Comparison of ENCODE assay signal across 8 cellular contexts in genomic region chr6:146543940-146544661, GRCh38. TPM values are rescaled to one million over a fixed set of nuclear protein-coding genes. Genes with fewer than 3 reads are reported as not detected.
DNase-seq lines count a peak whose midpoint lies in the region; ATAC-seq, FAIRE-seq and TF ChIP-seq lines count a peak whose summit lies in the region.

No MANE protein-coding gene starts in this region.

- H3K27me3 Mint-ChIP-seq in H9 (ENCODE audit: low read depth): peaks cover 2% of the 10 kb centered on the region; the same call in 1 of the 2 replicates

- H3K27ac Mint-ChIP-seq in H9: peak overlapping the region in 2 of 3 experiments; percentile 78 to 90; a peak in 2 of 7 replicates

- no peaks in the 10 kb centered on the region for H4K20me1 ChIP-seq in H9 (ENCODE audit: control insufficient read depth, insufficient read depth, insufficient read length)
- no peaks in the 10 kb centered on the region for H4K20me1 ChIP-seq in OCI-LY7 (ENCODE audit: insufficient read depth, low read length)

- BruUV-seq in Panc1 (replicated peaks; lab: Mats Ljungman, UMichigan) (no TSS peak), OCI-LY7 (replicated peaks; lab: Mats Ljungman, UMichigan) (no TSS peak)

- FAIRE-seq in kidney (lab: Jason Lieb, UNC): no peak

- no peaks in the 10 kb centered on the region for H3K27me3 ChIP-seq in H9 (ENCODE audit: insufficient read depth, low read length)
- H3K27me3 ChIP-seq in Panc1 (ENCODE audit: control insufficient read depth, insufficient read depth, low read length): no peaks in the 10 kb centered on the region

- CTCF ChIA-PET in Panc1 (lab: Charles Lee): no interaction called here
- CTCF ChIA-PET in OCI-LY7 (lab: Charles Lee; ENCODE audit: unreplicated experiment): no interaction called here

- H4K5ac ChIP-seq in H9 (ENCODE audit: insufficient read length, low read depth, low read length): no peak overlapping the region

- WGBS in H9 (ENCODE audit: extremely low coverage, insufficient read length, low lambda C conversion rate): no CpG with 5 or more reads among the region's 34 CpGs

- H3K23me2 ChIP-seq in H9 (ENCODE audit: insufficient read length, low read depth, low read length, poor library complexity, severe bottlenecking): peaks cover 8% of the 10 kb centered on the region

- H3K18ac ChIP-seq in H9 (ENCODE audit: insufficient read length, low read depth, low read length): peak overlapping the region; percentile 94

- peak; percentile 76 for DNase-seq in Caki2 (ENCODE audit: low read depth)
- peak; percentile 54 for DNase-seq in H9
- DNase-seq in Panc1 (ENCODE audit: low read depth, low spot score): no peak
- DNase-seq in cerebellar cortex (ENCODE audit: low spot score): peak; percentile 39
- peak; percentile 87 for DNase-seq in kidney
- DNase-seq in OCI-LY7 (ENCODE audit: low spot score): no peak
- DNase-seq in OCI-M2 (lab: John Stamatoyannopoulos, UW; ENCODE audit: unreplicated experiment): no peak

- H3K4me1 ChIP-seq in H9 (ENCODE audit: insufficient read depth, low read length) (peaks cover 3% of the 10 kb centered on the region; the same call in 1 of the 2 replicates), Panc1 (ENCODE audit: control insufficient read depth, insufficient read depth, low read length) (peaks cover 14% of the 10 kb centered on the region), kidney (ENCODE audit: control insufficient read depth in 1 of 2, insufficient read depth in 1 of 2, low read depth in 1 of 2, low read length in 2 of 2) (peaks cover 6 to 7% of the 10 kb centered on the region in 2 donors), OCI-LY7 (ENCODE audit: insufficient read depth, low read length, poor library complexity, severe bottlenecking) (no peaks in the 10 kb centered on the region)

- H2BK5ac ChIP-seq in H9 (ENCODE audit: insufficient read length, low read length): no peak overlapping the region

- in situ Hi-C loops in Caki2 (cut with HindIII; ENCODE audit: low pct_unique_long_range_greater_than_20kb, low sequenced_read_pairs): no loop called here
- in situ Hi-C loops in Panc1 (cut with HindIII; ENCODE audit: low pct_unique_long_range_greater_than_20kb, low sequenced_read_pairs): no loop called here

- H3K36me3 ChIP-seq in Panc1 (ENCODE audit: control insufficient read depth, insufficient read depth, low read length): no peaks in the 10 kb centered on the region
- peaks cover 0 to 7% of the 10 kb centered on the region in 2 donors for H3K36me3 ChIP-seq in kidney (ENCODE audit: control insufficient read depth in 1 of 2, insufficient read depth in 2 of 2, low read length in 2 of 2)
- no peaks in the 10 kb centered on the region for H3K36me3 ChIP-seq in OCI-LY7 (ENCODE audit: insufficient read depth, low read length)

- peak overlapping the region; percentile 96 for H3K14ac ChIP-seq in H9 (ENCODE audit: insufficient read depth, low read length)

- no peaks in the 10 kb centered on the region for H3K79me1 ChIP-seq in H9 (ENCODE audit: insufficient read depth, low read depth, low read length, poor library complexity, severe bottlenecking)

- no peak overlapping the region for H3K56ac ChIP-seq in H9 (ENCODE audit: insufficient read length, low read depth, low read length)

- H4K8ac ChIP-seq in H9 (replicated peaks; ENCODE audit: insufficient read length, low read depth, low read length): no peak overlapping the region

- H3K9me3 ChIP-seq in H9 (ENCODE audit: control insufficient read depth, low read depth, low read length) (no peaks in the 10 kb centered on the region), Panc1 (ENCODE audit: control insufficient read depth, insufficient read depth, low read depth, low read length) (no peaks in the 10 kb centered on the region), kidney (ENCODE audit: control insufficient read depth in 1 of 2, low read length in 2 of 2) (no peaks in the 10 kb centered on the region), OCI-LY7 (ENCODE audit: low read length) (no peaks in the 10 kb centered on the region)

- no peak overlapping the region for H3K4ac ChIP-seq in H9 (ENCODE audit: low read depth, low read length)

- no peak overlapping the region for H2BK12ac ChIP-seq in H9 (ENCODE audit: insufficient read length, low read depth, low read length)

- H3K9ac ChIP-seq in H9 (ENCODE audit: extremely low read depth, insufficient read length, low read length): peak overlapping the region; percentile 76
- peak overlapping the region; percentile 90 to 91 for H3K9ac ChIP-seq in kidney (ENCODE audit: low read length in 2 of 2)

- H3K4me3 Mint-ChIP-seq in H9: peak overlapping the region; percentile 92 to 93

- no peak overlapping the region for H2BK15ac ChIP-seq in H9 (ENCODE audit: low read depth, low read length)

- H3K4me3 ChIP-seq in Panc1 (ENCODE audit: low read depth in 2 of 2, low read length in 2 of 2): peak overlapping the region; percentile 89 to 95
- H3K4me3 ChIP-seq in kidney (ENCODE audit: low read length in 2 of 2): peak overlapping the region; percentile 80 to 91
- H3K4me3 ChIP-seq in skin epidermis: peak overlapping the region; percentile 48 to 65 (median 61)
- no peak overlapping the region for H3K4me3 ChIP-seq in OCI-LY7 (ENCODE audit: low read depth, low read length, poor library complexity, severe bottlenecking)

- POLR2A ChIA-PET in Panc1 (lab: Charles Lee): interaction anchor here (0.7 kb wide), 1 partner anchor 8 kb away, joined by 3 read pairs; no protein-coding TSS in a partner anchor
- POLR2A ChIA-PET in OCI-LY7 (lab: Charles Lee): no interaction called here

- intact Hi-C loops in Panc1 (cut with micrococcal nuclease; ENCODE audit: unreplicated experiment) (loop anchor here (1.0 kb wide), 1 partner anchor 156 kb away; no protein-coding TSS in a partner anchor), kidney (cut with DNase I) (no loop called here), OCI-LY7 (cut with micrococcal nuclease; ENCODE audit: unreplicated experiment) (no loop called here)

- H3K23ac ChIP-seq in H9 (ENCODE audit: insufficient read length, low read depth, low read length): no peak overlapping the region

- no peaks in the 10 kb centered on the region for H3K9me2 ChIP-seq in OCI-LY7 (ENCODE audit: insufficient read depth, low read length)

- H3K9me3 Mint-ChIP-seq in H9: no peaks in the 10 kb centered on the region

- peak; percentile 73 for ATAC-seq in Panc1

- H3T11ph ChIP-seq in H9 (ENCODE audit: low read length): no peak overlapping the region

- H3K4me1 Mint-ChIP-seq in H9: peaks cover 16 to 18% of the 10 kb centered on the region in 2 experiments

- TF ChIP-seq CTCF in H9 (conservative IDR thresholded peaks at IDR 0.05) (no peak), Panc1 (IDR thresholded peaks at IDR 0.05) (no peak), kidney (IDR thresholded peaks at IDR 0.05; ENCODE audit: borderline replicate concordance, extremely low read depth, insufficient read depth) (no peak), OCI-LY7 (conservative IDR thresholded peaks at IDR 0.05; ENCODE audit: low read length) (no peak)

- H3K27ac ChIP-seq in H9 (ENCODE audit: insufficient read length, low read depth, low read length) (no peak overlapping the region), Panc1 (ENCODE audit: low read length) (peak overlapping the region; percentile 92), kidney (ENCODE audit: low read depth in 2 of 2, low read length in 2 of 2) (peak overlapping the region; percentile 95 to 98), skin epidermis (peak overlapping the region; percentile 69 to 98 (median 89)), OCI-LY7 (ENCODE audit: low read depth, low read length, poor library complexity, severe bottlenecking) (no peak overlapping the region)

- no peak overlapping the region for H4K91ac ChIP-seq in H9 (ENCODE audit: insufficient read length, low read depth, low read length)

- no peaks in the 10 kb centered on the region for H3K36me3 Mint-ChIP-seq in H9 (ENCODE audit: insufficient read depth in 1 of 3, low read depth in 3 of 3)

- H3K79me2 ChIP-seq in H9 (ENCODE audit: insufficient read depth, low read length): peaks cover 1% of the 10 kb centered on the region; the same call in 1 of the 2 replicates
- no peaks in the 10 kb centered on the region for H3K79me2 ChIP-seq in OCI-LY7 (ENCODE audit: insufficient read depth, low read depth, low read length)

- no peak overlapping the region for H2AK5ac ChIP-seq in H9 (ENCODE audit: insufficient read length, low read length)

- H3K4me2 ChIP-seq in H9 (ENCODE audit: insufficient read depth, insufficient read length, low read length) (peak overlapping the region; percentile 72), OCI-LY7 (ENCODE audit: low read length) (no peak overlapping the region)

- H2BK20ac ChIP-seq in H9 (ENCODE audit: low read depth, low read length, poor library complexity, severe bottlenecking): no peak overlapping the region

- H2BK120ac ChIP-seq in H9 (ENCODE audit: low read depth, low read length, poor library complexity, severe bottlenecking): no peak overlapping the region

- H2AFZ ChIP-seq in H9 (ENCODE audit: low read length) (no peak overlapping the region), OCI-LY7 (ENCODE audit: low read length) (no peak overlapping the region)

RNA-seq across cellular contexts. Expression of gene RAB32, which starts 0.5 kb away (rescaled TPM):
- 129 and 163 TPM in 2 replicates for total RNA-seq in Caki2 (2014; rRNA removed; shearing (Covaris generic); ENCODE audit: low replicate concordance)
- 4.7 and 4.9 TPM in 2 replicates for total RNA-seq in H9 (2021)
- 61.5 TPM for total RNA-seq in Panc1 (2021; ENCODE audit: unreplicated experiment)
- 54.7 TPM for polyA plus RNA-seq in Panc1 (2012; ENCODE audit: insufficient read length)
- total RNA-seq in kidney: 19.9 TPM
- 39.1 TPM for polyA plus RNA-seq in kidney (ENCODE audit: insufficient read depth, low read depth, low replicate concordance)
- total RNA-seq in OCI-LY7 (2014; rRNA removed; shearing (Covaris generic)): not detected in 2 replicates
- not detected in 2 replicates for total RNA-seq in OCI-LY7 (2022)

RNA-seq across cellular contexts. Expression of gene ADGB, which starts 54.7 kb away (rescaled TPM):
- not detected in 2 replicates for total RNA-seq in Caki2 (2014; rRNA removed; shearing (Covaris generic); ENCODE audit: low replicate concordance)
- total RNA-seq in H9 (2021) (not detected in 2 replicates), Panc1 (2021; ENCODE audit: unreplicated experiment) (not detected), kidney (not detected), OCI-LY7 (2022) (not detected in 2 replicates)
- polyA plus RNA-seq in Panc1 (2012; ENCODE audit: insufficient read length): not detected
- not detected for polyA plus RNA-seq in kidney (ENCODE audit: insufficient read depth, low read depth, low replicate concordance)
- not detected in 2 replicates for total RNA-seq in OCI-LY7 (2014; rRNA removed; shearing (Covaris generic))

Comparison
In these comparisons a context has a peak if more than half of its experiments do, and no peak if none do; other contexts are left out.
1. DNase-seq: peak in Caki2 (single experiment), H9 (single experiment), cerebellar cortex (single experiment) and kidney (single experiment); none in Panc1 (single experiment), OCI-LY7 (single experiment) and OCI-M2 (single experiment).
2. H3K27ac ChIP-seq: peak in Panc1 (single experiment), kidney (2 of 2) and skin epidermis (21 of 21); none in H9 (single experiment) and OCI-LY7 (single experiment).